8 cellular contexts compared by ENCODE assay signal in the genomic region with DNA sequence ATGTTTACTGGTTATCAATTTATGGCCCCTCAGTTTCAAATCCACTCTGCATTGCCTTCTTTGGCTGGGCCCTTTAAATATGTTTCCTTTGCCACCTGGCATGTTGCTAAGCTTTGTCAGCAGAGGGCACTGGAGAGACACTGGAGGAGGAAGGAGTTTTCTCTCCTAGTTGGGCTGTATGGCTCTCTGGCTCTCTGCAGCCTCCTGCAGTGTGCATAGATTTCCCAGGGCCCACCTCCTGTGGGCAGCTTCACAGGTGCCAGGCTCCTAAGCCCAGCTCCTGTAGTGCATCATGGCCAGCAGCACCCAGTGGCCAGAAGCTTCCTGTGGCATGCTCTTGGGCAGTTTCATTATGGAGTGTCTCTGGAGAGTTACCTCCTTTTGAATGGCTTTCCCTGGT. TPM values are rescaled to one million over a fixed set of nuclear protein-coding genes. Genes with fewer than 3 reads are reported as not detected.
DNase-seq lines count a peak whose midpoint lies in the region; ATAC-seq and TF ChIP-seq lines count a peak whose summit lies in the region.

No MANE protein-coding gene starts in this region.

- peak; percentile 50 for ATAC-seq in HG02571 (IDR thresholded peaks at IDR 0.05; ENCODE audit: unreplicated experiment)
- peak; percentile 53 to 60 for ATAC-seq in lower lobe of right lung

- in situ Hi-C loops in ACHN (cut with HindIII; ENCODE audit: low pct_ligation_motif_present, low pct_unique_long_range_greater_than_20kb, low sequenced_read_pairs), result no loop called here

- no peaks in the 10 kb centered on the region for H3K27me3 ChIP-seq in lower lobe of right lung (ENCODE audit: low read depth)

- TF ChIP-seq CTCF in GM12872 (IDR thresholded peaks at IDR 0.05; ENCODE audit: insufficient read depth, low read depth, low read length) (peak; percentile 84), cardiac fibroblast (IDR thresholded peaks at IDR 0.05; ENCODE audit: low read depth, low read length) (peak; percentile 87), lower lobe of right lung (IDR thresholded peaks at IDR 0.05) (peak; percentile 52)

- intact Hi-C loops in lower lobe of right lung (cut with DNase I), result no loop called here

- H3K36me3 ChIP-seq in lower lobe of right lung, result no peaks in the 10 kb centered on the region

- DNase-seq in ACHN (peak; percentile 72), NCI-H1092 treated with DMSO at 0.1 percent for 48 hours (lab: John Stamatoyannopoulos, UW) (peak; percentile 83), SHP77 treated with DMSO at 0.1 percent for 48 hours (lab: John Stamatoyannopoulos, UW) (peak; percentile 52), cardiac fibroblast (ENCODE audit: low read depth in 2 of 2) (peak; percentile 73 to 74), lower lobe of right lung (no peak), cerebellar nuclear complex (lab: John Stamatoyannopoulos, UW) (no peak)

- no peaks in the 10 kb centered on the region for H3K9me3 ChIP-seq in lower lobe of right lung

- H3K27ac ChIP-seq in lower lobe of right lung, result no peak overlapping the region

- peaks cover 10% of the 10 kb centered on the region for H3K4me1 ChIP-seq in lower lobe of right lung

- H3K4me3 ChIP-seq in cardiac fibroblast (replicated peaks in 1 of 2; ENCODE audit: low read depth in 2 of 2, low read length in 2 of 2) (no peak overlapping the region), lower lobe of right lung (no peak overlapping the region)

RNA-seq across cellular contexts. Expression of a gene that starts 23.3 kb away (rescaled TPM):
- 1.7 TPM for total RNA-seq in lower lobe of right lung

Comparison
In these comparisons a context has a peak if more than half of its experiments do, and no peak if none do; other contexts are left out.
1. DNase-seq: peak in ACHN (single experiment), NCI-H1092 treated with DMSO at 0.1 percent for 48 hours (single experiment), SHP77 treated with DMSO at 0.1 percent for 48 hours (single experiment) and cardiac fibroblast (2 of 2); none in lower lobe of right lung (single experiment) and cerebellar nuclear complex (0 of 2).
2. Peak in every context shown above with its lines, with median percentiles within 50 percentile points of each other: CTCF ChIP-seq.